Comparison of ENCODE assay signal across 37 cellular contexts in the genomic region with DNA sequence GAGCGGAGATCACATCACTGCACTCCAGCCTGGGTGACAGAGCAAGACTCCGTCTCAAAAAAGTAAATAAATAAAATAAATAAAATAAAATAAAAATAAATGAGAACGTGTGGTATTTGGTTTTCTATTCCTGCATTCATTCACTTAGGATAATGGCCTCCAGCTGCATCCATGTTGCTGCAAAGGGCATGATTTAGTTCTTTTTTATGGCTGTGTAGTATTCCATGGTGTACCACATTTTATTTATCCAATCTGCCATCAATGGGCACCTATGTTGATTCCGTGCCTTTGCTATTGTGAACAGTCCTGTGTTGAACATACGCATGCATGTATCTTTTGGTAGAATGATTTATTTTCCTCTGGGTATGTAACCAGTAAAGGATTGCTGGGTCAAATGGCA. TPM values are rescaled to one million over a fixed set of nuclear protein-coding genes. Genes with fewer than 3 reads are reported as not detected.
"Had no signal": no experiment of that assay in that cellular context is flagged by ENCODE, and none has a peak within 500 bp of the region (broad histone marks: within the 10 kb centered on the region; RNA-seq: fewer than 3 reads in every experiment).

No MANE protein-coding gene starts in this region.

- H3K27me3 ChIP-seq: MG63 had no signal

- H3K4me3 ChIP-seq: MG63 had no signal

- H3K36me3 ChIP-seq: MG63 had no signal

- DNase-seq: Karpas-422, Kasumi-1, MG63, MM.1S, MV-4-11, NCI-H1048, NCI-H1092, NCI-H1092 treated with DMSO at 0.1 percent for 48 hours, NCI-H1105, NCI-H1105 treated with DMSO at 0.1 percent for 48 hours, NCI-H1417, NCI-H1417 treated with DMSO at 0.1 percent for 48 hours, NCI-H1436, NCI-H1436 treated with DMSO at 0.1 percent for 48 hours, NCI-H146, NCI-H1694, NCI-H1694 treated with DMSO at 0.1 percent for 48 hours, NCI-H187, NCI-H187 treated with DMSO at 0.1 percent for 48 hours, NCI-H1930, NCI-H2029, NCI-H2029 treated with DMSO at 0.1 percent for 48 hours, NCI-H2081, NCI-H2081 treated with DMSO at 0.1 percent for 48 hours, NCI-H2107, NCI-H2171, NCI-H2171 treated with DMSO at 0.1 percent for 48 hours, NCI-H2227 treated with DMSO at 0.1 percent for 48 hours, NCI-H226, NCI-H345, NCI-H446, NCI-H510A, NCI-H510A treated with DMSO at 0.1 percent for 48 hours, NCI-H524 had no signal

RNA-seq across cellular contexts. Expression of a gene that starts 8.8 kb away (rescaled TPM):
- total RNA-seq: LHCN-M2, M059J, MCF 10A had no signal
